34 cellular contexts compared by ENCODE assay signal in the genomic region with DNA sequence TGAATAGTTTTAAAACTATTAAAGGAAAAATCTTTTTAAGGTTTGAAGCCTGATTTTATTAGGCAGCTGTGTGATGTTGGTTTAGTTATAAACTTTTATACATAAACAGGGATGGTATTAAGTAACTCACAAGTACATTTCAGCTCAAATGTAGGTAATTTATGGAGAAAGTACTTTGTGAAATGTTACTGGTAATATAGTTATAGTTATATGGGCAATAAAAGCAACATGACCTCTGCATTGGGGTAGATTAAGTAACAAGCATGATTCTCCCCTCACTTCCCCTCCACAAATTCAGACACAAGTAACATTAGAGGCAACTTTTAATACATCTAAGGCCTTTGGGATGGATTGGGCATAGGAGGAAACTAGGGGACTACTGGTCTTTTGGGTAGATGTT.
DNase-seq lines count a peak whose midpoint lies in the region; ATAC-seq, FAIRE-seq and TF ChIP-seq lines count a peak whose summit lies in the region.
"Had no signal": no experiment of that assay in that cellular context is flagged by ENCODE, and none has a peak within 500 bp of the region (broad histone marks: within the 10 kb centered on the region; RNA-seq: fewer than 3 reads in every experiment).

No MANE protein-coding gene starts in this region.

- H4K20me1 ChIP-seq in PC-9 (ENCODE audit: insufficient read depth), result no peaks in the 10 kb centered on the region
- H4K20me1 ChIP-seq: BLaER1; BLaER1 treated with 17β-estradiol and CSF1 and Interleukin-3, amounts not matched to agents 10 nM and 100 nM had no signal

- TF ChIP-seq CTCF in PC-9 (conservative IDR thresholded peaks at IDR 0.05) (no peak), Panc1 (IDR thresholded peaks at IDR 0.05) (no peak), pancreas (IDR thresholded peaks at IDR 0.05) (no peak)

- in situ Hi-C loops in Panc1 (cut with HindIII; ENCODE audit: low pct_unique_long_range_greater_than_20kb, low sequenced_read_pairs), result no loop called here

- H3K4me3 ChIP-seq in PC-9 (no peak overlapping the region), Panc1 (ENCODE audit: low read depth in 2 of 2, low read length in 2 of 2) (no peak overlapping the region), pancreas (no peak overlapping the region)
- H3K4me3 ChIP-seq: A549; BLaER1; BLaER1 treated with 17β-estradiol and CSF1 and Interleukin-3, amounts not matched to agents 10 nM and 100 nM had no signal

- CTCF ChIA-PET in HEK293T (lab: Yijun Ruan, JAX), result interaction anchor here (0.7 kb wide), 1 partner anchor 75 kb away, joined by 3 read pairs; no protein-coding TSS in a partner anchor
- CTCF ChIA-PET in PC-9 (lab: Charles Lee), result no interaction called here
- CTCF ChIA-PET in Panc1 (lab: Charles Lee), result no interaction called here

- BruUV-seq in PC-9 (replicated peaks; lab: Mats Ljungman, UMichigan) (no TSS peak), Panc1 (replicated peaks; lab: Mats Ljungman, UMichigan) (no TSS peak)

- ATAC-seq in Panc1 (no peak), pancreas (no peak), HG03045 (IDR thresholded peaks at IDR 0.05; ENCODE audit: unreplicated experiment) (no peak)
- ATAC-seq: A549; CD8-positive, alpha-beta T cell had no signal

- POLR2A ChIA-PET in HEK293T (lab: Yijun Ruan, JAX), result interaction anchor here (0.6 kb wide), 1 partner anchor 366 kb away, joined by 3 read pairs; no protein-coding TSS in a partner anchor
- POLR2A ChIA-PET in PC-9 (lab: Charles Lee; ENCODE audit: unreplicated experiment), result no interaction called here
- POLR2A ChIA-PET in Panc1 (lab: Charles Lee), result no interaction called here

- H3K9me3 ChIP-seq in PC-9 (ENCODE audit: insufficient read depth, low read depth) (no peaks in the 10 kb centered on the region), Panc1 (ENCODE audit: control insufficient read depth, insufficient read depth, low read depth, low read length) (no peaks in the 10 kb centered on the region), pancreas (no peaks in the 10 kb centered on the region)
- H3K9me3 ChIP-seq: A549; BE2C; BLaER1; BLaER1 treated with 17β-estradiol and CSF1 and Interleukin-3, amounts not matched to agents 10 nM and 100 nM; Caco-2 had no signal

- peak; percentile 60 for FAIRE-seq in pancreas (lab: Jason Lieb, UNC)
- FAIRE-seq: A549, D721Med had no signal

- 0 out of 2 replicates have a peak overlapping the region, but pooled peaks have one; percentile 33 for H2AFZ ChIP-seq in PC-9

- H3K4me2 ChIP-seq in PC-9, result no peak overlapping the region
- H3K4me2 ChIP-seq: A549; BLaER1; BLaER1 treated with 17β-estradiol and CSF1 and Interleukin-3, amounts not matched to agents 10 nM and 100 nM had no signal

- DNase-seq in HEK293T (ENCODE audit: extremely low spot score) (peak; percentile 27), PC-9 (no peak), Panc1 (ENCODE audit: low read depth, low spot score) (no peak), pancreas (no peak), GM19240 (ENCODE audit: insufficient read length, low spot score) (no peak), midbrain (lab: John Stamatoyannopoulos, UW) (no peak), H4 (ENCODE audit: low spot score) (no peak)
- DNase-seq: 8988T; ACHN; AML-193; BE2C; C1 segment of cervical spinal cord; Caco-2; Calu3; CD4-positive, alpha-beta memory T cell; CD4-positive, alpha-beta T cell; CD4-positive, CD25-positive, alpha-beta regulatory T cell; CD8-positive, alpha-beta memory T cell; CD8-positive, alpha-beta T cell; COR-L47; DMS 273 treated with DMSO at 0.1 percent for 48 hours; DMS153; DMS53; DMS79; DMS79 treated with DMSO at 0.1 percent for 48 hours; DND-41; EL had no signal

- H3K27ac ChIP-seq in PC-9, result no peak overlapping the region
- peak overlapping the region; percentile 7; the same call in 1 of the 2 replicates for H3K27ac ChIP-seq in Panc1 (ENCODE audit: low read length)
- no peak overlapping the region for H3K27ac ChIP-seq in pancreas
- H3K27ac ChIP-seq: 22Rv1; A549; BLaER1; BLaER1 treated with 17β-estradiol and CSF1 and Interleukin-3, amounts not matched to agents 10 nM and 100 nM; C4-2B had no signal

- intact Hi-C loops in PC-9 (cut with micrococcal nuclease; ENCODE audit: unreplicated experiment), result no loop called here
- intact Hi-C loops in Panc1 (cut with micrococcal nuclease; ENCODE audit: unreplicated experiment), result no loop called here
- intact Hi-C loops in pancreas (cut with DNase I), result no loop called here

- H3K27me3 ChIP-seq in PC-9 (ENCODE audit: insufficient read depth, low read depth) (no peaks in the 10 kb centered on the region), Panc1 (ENCODE audit: control insufficient read depth, insufficient read depth, low read length) (no peaks in the 10 kb centered on the region), pancreas (no peaks in the 10 kb centered on the region)
- H3K27me3 ChIP-seq: BE2C; BLaER1; BLaER1 treated with 17β-estradiol and CSF1 and Interleukin-3, amounts not matched to agents 10 nM and 100 nM had no signal

- no peaks in the 10 kb centered on the region for H3F3A ChIP-seq in PC-9 (ENCODE audit: insufficient read depth, low read depth)

- H3K36me3 ChIP-seq in PC-9 (ENCODE audit: low read depth) (no peaks in the 10 kb centered on the region), Panc1 (ENCODE audit: control insufficient read depth, insufficient read depth, low read length) (no peaks in the 10 kb centered on the region), pancreas (no peaks in the 10 kb centered on the region)
- H3K36me3 ChIP-seq: BE2C; BLaER1; BLaER1 treated with 17β-estradiol and CSF1 and Interleukin-3, amounts not matched to agents 10 nM and 100 nM had no signal

- H3K9me2 ChIP-seq in PC-9 (ENCODE audit: insufficient read depth), result no peaks in the 10 kb centered on the region

- H3K4me1 ChIP-seq in PC-9 (replicated peaks; ENCODE audit: insufficient read depth) (no peaks in the 10 kb centered on the region), Panc1 (ENCODE audit: control insufficient read depth, insufficient read depth, low read length) (no peaks in the 10 kb centered on the region), pancreas (no peaks in the 10 kb centered on the region)
- H3K4me1 ChIP-seq: BE2C; BLaER1; BLaER1 treated with 17β-estradiol and CSF1 and Interleukin-3, amounts not matched to agents 10 nM and 100 nM; Caco-2 had no signal

- no peaks in the 10 kb centered on the region for H3K79me2 ChIP-seq in PC-9 (ENCODE audit: low read depth)

TF ChIP-seq in HEK293T, 16 proteins besides CTCF, POLR2A, EP300 and RAD21:
- no peak for TF ChIP-seq TARDBP (IDR thresholded peaks at IDR 0.05)
- TF ChIP-seq FOXM1 (IDR thresholded peaks at IDR 0.05; ENCODE audit: borderline replicate concordance), result peak; percentile 64; the same call in 1 of the 2 replicates
- no peak for TF ChIP-seq HDGF (IDR thresholded peaks at IDR 0.05; ENCODE audit: borderline replicate concordance)
- 0 out of 2 replicates have a peak, but pooled peaks have one; percentile 32 for TF ChIP-seq LEF1 (IDR thresholded peaks at IDR 0.05; ENCODE audit: borderline replicate concordance)
- TF ChIP-seq SUZ12 (IDR thresholded peaks at IDR 0.05), result no peak
- 0 out of 2 replicates have a peak, but pooled peaks have one; percentile 60 for TF ChIP-seq FOXK2 (IDR thresholded peaks at IDR 0.05)
- peak; percentile 60 for TF ChIP-seq ARNT (IDR thresholded peaks at IDR 0.05)
- TF ChIP-seq FOXA1 (IDR thresholded peaks at IDR 0.05), result no peak
- TF ChIP-seq CTBP1 (IDR thresholded peaks at IDR 0.05; ENCODE audit: borderline replicate concordance), result peak; percentile 76; the same call in 1 of the 2 replicates
- no peak for TF ChIP-seq ZNF384 (IDR thresholded peaks at IDR 0.05)
- TF ChIP-seq SP1 (IDR thresholded peaks at IDR 0.05), result no peak
- TF ChIP-seq NFRKB (IDR thresholded peaks at IDR 0.05), result no peak
- TF ChIP-seq, protein P1, sequence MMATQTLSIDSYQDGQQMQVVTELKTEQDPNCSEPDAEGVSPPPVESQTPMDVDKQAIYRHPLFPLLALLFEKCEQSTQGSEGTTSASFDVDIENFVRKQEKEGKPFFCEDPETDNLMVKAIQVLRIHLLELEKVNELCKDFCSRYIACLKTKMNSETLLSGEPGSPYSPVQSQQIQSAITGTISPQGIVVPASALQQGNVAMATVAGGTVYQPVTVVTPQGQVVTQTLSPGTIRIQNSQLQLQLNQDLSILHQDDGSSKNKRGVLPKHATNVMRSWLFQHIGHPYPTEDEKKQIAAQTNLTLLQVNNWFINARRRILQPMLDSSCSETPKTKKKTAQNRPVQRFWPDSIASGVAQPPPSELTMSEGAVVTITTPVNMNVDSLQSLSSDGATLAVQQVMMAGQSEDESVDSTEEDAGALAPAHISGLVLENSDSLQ (IDR thresholded peaks at IDR 0.05), result peak; percentile 84
- no peak; the same call in 1 of the 2 replicates for TF ChIP-seq L3MBTL2 (conservative IDR thresholded peaks at IDR 0.05)
TF ChIP-seq in HEK293T: peak in this region for 6.
